17 cellular contexts compared by ENCODE assay signal in the genomic region with DNA sequence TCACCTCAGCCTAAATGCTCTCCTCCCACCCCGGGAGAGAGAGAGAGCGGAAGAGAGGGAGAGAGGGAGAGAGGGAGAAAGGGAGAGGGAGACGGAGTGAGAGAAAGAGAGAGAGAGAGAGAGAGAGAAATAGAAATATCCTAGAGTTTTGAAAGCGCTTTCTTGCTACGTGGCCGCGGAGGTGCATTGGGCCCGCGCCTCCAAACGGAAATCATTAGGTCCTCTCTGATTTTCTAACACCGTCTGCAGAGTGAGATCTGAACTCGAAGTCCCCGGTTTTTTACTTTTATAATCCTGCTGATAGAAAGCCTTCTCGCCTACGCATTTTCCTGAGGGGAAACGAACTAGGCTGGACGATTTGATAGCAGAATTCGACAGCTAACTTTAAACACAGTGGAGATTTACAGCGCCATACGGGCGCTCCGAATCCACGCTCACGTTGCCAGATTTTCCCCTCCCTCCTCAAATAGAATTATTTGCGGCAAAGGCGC. TPM values are rescaled to one million over a fixed set of nuclear protein-coding genes. Genes with fewer than 3 reads are reported as not detected.
DNase-seq lines count a peak whose midpoint lies in the region; ATAC-seq, FAIRE-seq and TF ChIP-seq lines count a peak whose summit lies in the region.
"Had no signal": no experiment of that assay in that cellular context is flagged by ENCODE, and none has a peak within 500 bp of the region (broad histone marks: within the 10 kb centered on the region; RNA-seq: fewer than 3 reads in every experiment).

No MANE protein-coding gene starts in this region.

- H3K9me2 ChIP-seq in SK-N-SH, result no peaks in the 10 kb centered on the region

- H3K79me2 ChIP-seq in SK-N-SH (ENCODE audit: insufficient read depth), result no peaks in the 10 kb centered on the region

- no peak for ATAC-seq in SK-N-SH treated with all-trans-retinoic acid at 6 μM for 48 hours
- ATAC-seq: effector memory CD8-positive, alpha-beta T cell; GM12878 had no signal

- in situ Hi-C loops in GM13976 (cut with MboI; ENCODE audit: low sequenced_read_pairs, unreplicated experiment), result loop anchor here (25.0 kb wide), 1 partner anchor 722 kb away; no protein-coding TSS in a partner anchor

- no peaks in the 10 kb centered on the region for H3F3A ChIP-seq in SK-N-SH (replicated peaks; ENCODE audit: insufficient read depth)

- H3K4me3 ChIP-seq in SK-N-SH (ENCODE audit: low read depth in 2 of 2, low read length in 1 of 2), result no peak overlapping the region
- H3K4me3 ChIP-seq: GM12878 had no signal

- H3K4me1 ChIP-seq in SK-N-SH (ENCODE audit: control insufficient read depth in 1 of 2, insufficient read depth in 2 of 2, low read depth in 1 of 2, low read length in 1 of 2), result peaks cover 0 to 36% of the 10 kb centered on the region in 2 experiments; a peak in 1 of 4 replicates

- peaks cover 20% of the 10 kb centered on the region; the same call in 1 of the 2 replicates for H4K20me1 ChIP-seq in SK-N-SH (ENCODE audit: insufficient read depth)

- peaks cover 95% of the 10 kb centered on the region for H3K27me3 ChIP-seq in SK-N-SH (ENCODE audit: insufficient read depth)

- CTCF ChIA-PET in SK-N-SH (lab: Yijun Ruan, JAX), result interaction anchor here (1.1 to 12.1 kb wide), 22 partner anchors 10 to 1387 kb away, joined by 3 to 262 read pairs (median 6); partner anchors contain the start of gene HOXD13

- no peaks in the 10 kb centered on the region for H3K36me3 ChIP-seq in SK-N-SH (replicated peaks in 1 of 2; ENCODE audit: control insufficient read depth in 1 of 2, insufficient read depth in 2 of 2, low read length in 1 of 2)
- H3K36me3 ChIP-seq: WERI-Rb-1 had no signal

- FAIRE-seq in D721Med (lab: Jason Lieb, UNC), result no peak
- FAIRE-seq: GM12878 had no signal

- no peak overlapping the region for H3K4me2 ChIP-seq in SK-N-SH

- no peak overlapping the region for H3K4me3 Mint-ChIP-seq in activated naive CD8-positive, alpha-beta T cell
- peak overlapping the region; percentile 40 for H3K4me3 Mint-ChIP-seq in neural crest cell

- TF ChIP-seq RAD21 in SK-N-SH (IDR thresholded peaks at IDR 0.05; ENCODE audit: low read length), result no peak

- WGBS in SK-N-SH (ENCODE audit: low lambda C conversion rate), result 12% methylated on average over 26 of the region's 26 CpGs

- H3K27ac ChIP-seq in SK-N-SH (ENCODE audit: low read depth in 2 of 2, low read length in 1 of 2), result no peak overlapping the region
- H3K27ac ChIP-seq: WERI-Rb-1 had no signal

- H3K36me3 Mint-ChIP-seq in activated naive CD8-positive, alpha-beta T cell, result peaks cover 5% of the 10 kb centered on the region
- H3K36me3 Mint-ChIP-seq in neural crest cell (ENCODE audit: low read depth), result peaks cover 8% of the 10 kb centered on the region

- no peak overlapping the region for H3K9ac ChIP-seq in SK-N-SH

- H3K4me1 Mint-ChIP-seq in activated naive CD8-positive, alpha-beta T cell (ENCODE audit: low read depth), result peaks cover 14% of the 10 kb centered on the region
- H3K4me1 Mint-ChIP-seq in neural crest cell, result peaks cover 13% of the 10 kb centered on the region

- H2AFZ ChIP-seq in SK-N-SH (ENCODE audit: low read depth), result no peak overlapping the region

- peaks cover 44% of the 10 kb centered on the region for H3K27me3 Mint-ChIP-seq in activated naive CD8-positive, alpha-beta T cell
- peaks cover 98% of the 10 kb centered on the region for H3K27me3 Mint-ChIP-seq in neural crest cell (ENCODE audit: low read depth)

- TF ChIP-seq CTCF in SK-N-SH (IDR thresholded peaks at IDR 0.05) (no peak), GM13976 (IDR thresholded peaks at IDR 0.05; ENCODE audit: borderline replicate concordance, control extremely low read depth, extremely low read depth, insufficient read depth, missing control alignments) (no peak), neural crest cell (conservative IDR thresholded peaks at IDR 0.05) (no peak), D721Med (IDR thresholded peaks at IDR 0.05; ENCODE audit: insufficient read depth, missing control alignments) (no peak)

- no peaks in the 10 kb centered on the region for H3K9me3 ChIP-seq in SK-N-SH

- TF ChIP-seq EP300 in SK-N-SH (IDR thresholded peaks at IDR 0.05; ENCODE audit: borderline replicate concordance in 1 of 2, low read depth in 1 of 2, low read length in 1 of 2), result no peak

- no peaks in the 10 kb centered on the region for H3K9me3 Mint-ChIP-seq in activated naive CD8-positive, alpha-beta T cell (ENCODE audit: low read depth)
- no peaks in the 10 kb centered on the region for H3K9me3 Mint-ChIP-seq in neural crest cell

- POLR2A ChIA-PET in SK-N-SH (lab: Yijun Ruan, JAX), result no interaction called here

- H3K27ac Mint-ChIP-seq in activated naive CD8-positive, alpha-beta T cell, result peak overlapping the region; percentile 58
- no peak overlapping the region for H3K27ac Mint-ChIP-seq in neural crest cell (ENCODE audit: unreplicated experiment)

- DNase-seq in SK-N-SH (no peak), GM13976 (ENCODE audit: low spot score) (peak; percentile 11), neural crest cell (ENCODE audit: low read depth, low spot score) (no peak), D721Med (ENCODE audit: insufficient read length, low spot score) (no peak), OCI-M1 (lab: John Stamatoyannopoulos, UW) (no peak), AG08396 (ENCODE audit: low spot score) (no peak)
- DNase-seq: DND-41; effector memory CD8-positive, alpha-beta T cell; mammary epithelial cell; substantia nigra; WERI-Rb-1 had no signal

TF ChIP-seq in SK-N-SH, 30 proteins besides CTCF, POLR2A, EP300 and RAD21:
- TF ChIP-seq MEF2A (IDR thresholded peaks at IDR 0.05; ENCODE audit: borderline replicate concordance, low read depth) (no peak), POLR2AphosphoS5 (IDR thresholded peaks at IDR 0.05; ENCODE audit: low read depth, low read length) (no peak), EZH2phosphoT487 (IDR thresholded peaks at IDR 0.05; ENCODE audit: borderline replicate concordance, low read depth) (peak; percentile 56; the same call in 1 of the 2 replicates)

TF ChIP-seq in SK-N-SH treated with all-trans-retinoic acid at 6 μM for 48 hours, 23 proteins besides CTCF, POLR2A, EP300 and RAD21 (continues in another document):
- TF ChIP-seq BACH2 (CRISPR knock-in tag; IDR thresholded peaks at IDR 0.05; ENCODE audit: borderline replicate concordance) (no peak), PPARA (CRISPR knock-in tag; IDR thresholded peaks at IDR 0.05; ENCODE audit: borderline replicate concordance) (no peak), ISL1 (CRISPR knock-in tag; IDR thresholded peaks at IDR 0.05) (no peak), SNAI2 (CRISPR knock-in tag; IDR thresholded peaks at IDR 0.05) (no peak), ZC3H10 (CRISPR knock-in tag; IDR thresholded peaks at IDR 0.05) (no peak), CSRNP3 (CRISPR knock-in tag; IDR thresholded peaks at IDR 0.05) (no peak), ARNTL (CRISPR knock-in tag; IDR thresholded peaks at IDR 0.05; ENCODE audit: borderline replicate concordance, low read depth) (no peak), GLIS3 (CRISPR knock-in tag; IDR thresholded peaks at IDR 0.05) (no peak), ZNF70 (CRISPR knock-in tag; IDR thresholded peaks at IDR 0.05) (no peak), ZNF8 (CRISPR knock-in tag; IDR thresholded peaks at IDR 0.05) (no peak), CSDC2 (CRISPR knock-in tag; IDR thresholded peaks at IDR 0.05) (no peak), TOX (CRISPR knock-in tag; IDR thresholded peaks at IDR 0.05; ENCODE audit: borderline replicate concordance) (no peak), ZFP30 (CRISPR knock-in tag; IDR thresholded peaks at IDR 0.05) (no peak), OSR1 (CRISPR knock-in tag; IDR thresholded peaks at IDR 0.05) (no peak)

RNA-seq across cellular contexts. Expression of gene EVX2, which starts 0.9 kb away (rescaled TPM):
- polyA plus RNA-seq in SK-N-SH (2012; rRNA removed), result not detected in 2 replicates
- polyA plus RNA-seq in SK-N-SH (2012; cell fraction: cytosol; rRNA removed), result not detected in 2 replicates
- 0.01 TPM in 1 of 2 replicates, not detected in the other for polyA plus RNA-seq in SK-N-SH (2012; cell fraction: nucleus; rRNA removed)
- total RNA-seq in neural crest cell, result 0.43 and 0.44 TPM in 2 replicates
- total RNA-seq: fibroblast of villous mesenchyme, GM12878, mammary epithelial cell, OCI-LY7, posterior vena cava had no signal
- polyA plus RNA-seq: GM12878, mammary epithelial cell had no signal

RNA-seq across cellular contexts. Expression of gene HOXD13, which starts 7.8 kb away (rescaled TPM):
- polyA plus RNA-seq in SK-N-SH (2012; rRNA removed), result not detected in 2 replicates
- 0.01 TPM in 1 of 2 replicates, not detected in the other for polyA plus RNA-seq in SK-N-SH (2012; cell fraction: cytosol; rRNA removed)
- not detected in 2 replicates for polyA plus RNA-seq in SK-N-SH (2012; cell fraction: nucleus; rRNA removed)
- not detected in 2 replicates for total RNA-seq in neural crest cell
- total RNA-seq: GM12878, mammary epithelial cell, OCI-LY7, posterior vena cava had no signal
- polyA plus RNA-seq: GM12878, mammary epithelial cell had no signal

RNA-seq across cellular contexts. Expression of gene HOXD12, which starts 14.9 kb away (rescaled TPM):
- polyA plus RNA-seq in SK-N-SH (2012; rRNA removed), result not detected in 2 replicates
- polyA plus RNA-seq in SK-N-SH (2012; cell fraction: cytosol; rRNA removed), result not detected in 2 replicates
- polyA plus RNA-seq in SK-N-SH (2012; cell fraction: nucleus; rRNA removed), result not detected in 2 replicates
- not detected in 2 replicates for total RNA-seq in neural crest cell
- total RNA-seq: fibroblast of villous mesenchyme, GM12878, mammary epithelial cell, posterior vena cava had no signal
- polyA plus RNA-seq: GM12878, mammary epithelial cell had no signal

RNA-seq across cellular contexts. Expression of gene HOXD11, which starts 22.4 kb away (rescaled TPM):
- polyA plus RNA-seq in SK-N-SH (2012; rRNA removed), result not detected in 2 replicates
- not detected in 2 replicates for polyA plus RNA-seq in SK-N-SH (2012; cell fraction: cytosol; rRNA removed)
- not detected in 2 replicates for polyA plus RNA-seq in SK-N-SH (2012; cell fraction: nucleus; rRNA removed)
- total RNA-seq in neural crest cell, result not detected in 2 replicates
- total RNA-seq: GM12878, mammary epithelial cell, OCI-LY7 had no signal
- polyA plus RNA-seq: GM12878, mammary epithelial cell had no signal

RNA-seq across cellular contexts. Expression of gene HOXD10, which starts 31.9 kb away (rescaled TPM):
- polyA plus RNA-seq in SK-N-SH (2012; rRNA removed), result 0.03 and 0.10 TPM in 2 replicates
- 0.04 TPM in 2 replicates for polyA plus RNA-seq in SK-N-SH (2012; cell fraction: cytosol; rRNA removed)
- 0.06 TPM in 1 of 2 replicates, not detected in the other for polyA plus RNA-seq in SK-N-SH (2012; cell fraction: nucleus; rRNA removed)
- total RNA-seq in neural crest cell, result not detected in 2 replicates
- total RNA-seq: GM12878, mammary epithelial cell, OCI-LY7 had no signal
- polyA plus RNA-seq: GM12878, mammary epithelial cell had no signal
